Comparison of ENCODE assay signal across 11 cellular contexts in the genomic region with DNA sequence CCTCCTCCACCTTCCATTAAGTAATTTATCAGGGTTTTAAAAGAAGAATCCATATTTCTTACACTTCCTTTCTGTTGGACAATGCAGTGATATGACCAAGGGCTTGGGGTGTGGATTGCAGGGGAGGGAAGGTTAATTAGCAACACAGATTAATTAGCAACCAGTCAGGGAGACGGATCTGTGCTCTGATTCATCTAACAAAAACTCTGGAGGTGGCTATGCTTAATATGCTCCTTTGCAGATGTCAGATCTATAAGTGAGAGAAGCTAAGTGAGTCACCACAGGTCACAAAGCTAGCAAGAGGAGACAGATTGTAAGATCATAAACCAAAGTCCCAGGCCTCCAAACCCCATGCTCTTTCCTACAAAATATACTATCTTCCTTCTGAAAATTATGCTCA.
DNase-seq lines count a peak whose midpoint lies in the region; ATAC-seq and TF ChIP-seq lines count a peak whose summit lies in the region.
"Had no signal": no experiment of that assay in that cellular context is flagged by ENCODE, and none has a peak within 500 bp of the region (broad histone marks: within the 10 kb centered on the region; RNA-seq: fewer than 3 reads in every experiment).

No MANE protein-coding gene starts in this region.

- H3K4me3 Mint-ChIP-seq in effector memory CD8-positive, alpha-beta T cell = peak overlapping the region; percentile 51 to 61
- H3K4me3 Mint-ChIP-seq: endodermal cell had no signal

- peaks cover 41% of the 10 kb centered on the region for H3K4me1 ChIP-seq in PC-3 (ENCODE audit: insufficient read depth, low read length)

- H3K27me3 ChIP-seq in PC-3 (ENCODE audit: low read length) = no peaks in the 10 kb centered on the region

- peaks cover 17% of the 10 kb centered on the region for H3K36me3 Mint-ChIP-seq in effector memory CD8-positive, alpha-beta T cell (ENCODE audit: insufficient read depth)

- no peak overlapping the region for H3K9ac ChIP-seq in PC-3 (ENCODE audit: low read length)

- no peaks in the 10 kb centered on the region for H3K9me3 Mint-ChIP-seq in effector memory CD8-positive, alpha-beta T cell
- H3K9me3 Mint-ChIP-seq: endodermal cell had no signal

- CTCF ChIA-PET in PC-3 (lab: Charles Lee) = interaction anchor here (0.5 to 1.6 kb wide), 2 partner anchors 19 to 125 kb away, joined by 4 to 7 read pairs; no protein-coding TSS in a partner anchor

- BruUV-seq in PC-3 (replicated peaks; lab: Mats Ljungman, UMichigan) = no TSS peak

- no peaks in the 10 kb centered on the region for H3K27me3 Mint-ChIP-seq in effector memory CD8-positive, alpha-beta T cell

- no peak overlapping the region for H3K4me2 ChIP-seq in PC-3 (ENCODE audit: low read length)

- H2AFZ ChIP-seq in PC-3 (ENCODE audit: low read length) = no peak overlapping the region

- no peaks in the 10 kb centered on the region for H3K79me2 ChIP-seq in PC-3 (ENCODE audit: low read length)

- no peaks in the 10 kb centered on the region for H3K9me3 ChIP-seq in PC-3 (ENCODE audit: low read length)

- H3K4me1 Mint-ChIP-seq in effector memory CD8-positive, alpha-beta T cell (ENCODE audit: low read depth in 2 of 2) = peaks cover 54 to 66% of the 10 kb centered on the region in 2 donors

- H3F3A ChIP-seq in PC-3 (ENCODE audit: low read length, unreplicated experiment) = peaks cover 16% of the 10 kb centered on the region

- peak; percentile 34 for DNase-seq in activated CD4-positive, alpha-beta T cell treated with anti-CD3 and anti-CD28 coated beads for 48 hours
- no peak for DNase-seq in activated CD4-positive, alpha-beta T cell treated with anti-CD3 and anti-CD28 coated beads, Interleukin-2, amount 50 U/mL, for 48 hours
- DNase-seq in PC-3 (peak; percentile 81), hippocampal formation (lab: John Stamatoyannopoulos, UW) (no peak), sciatic nerve (ENCODE audit: low spot score) (no peak)
- DNase-seq in effector memory CD8-positive, alpha-beta T cell = no peak
- DNase-seq: endodermal cell, NCI-H2029 had no signal

- ATAC-seq in PC-3 = peak; percentile 3; the same call in 1 of the 2 replicates
- no peak for ATAC-seq in effector memory CD8-positive, alpha-beta T cell (replicated peaks)
- ATAC-seq in sciatic nerve = no peak
- ATAC-seq in HG02981 (IDR thresholded peaks at IDR 0.05; ENCODE audit: unreplicated experiment) = no peak

- no peak overlapping the region for H3K27ac ChIP-seq in PC-3 (ENCODE audit: low read length)
- H3K27ac ChIP-seq in skin epidermis = peak overlapping the region in 13 of 21 experiments; percentile 1 to 88 (median 72)

- intact Hi-C loops in PC-3 (cut with micrococcal nuclease) = no loop called here
- intact Hi-C loops in sciatic nerve (cut with DNase I) = no loop called here

- no peak for TF ChIP-seq CTCF in PC-3 (conservative IDR thresholded peaks at IDR 0.05; ENCODE audit: low read depth, low read length)

- 0 out of 2 replicates have a peak, but pooled peaks cover 2% of the 10 kb centered on the region for H3K9me2 ChIP-seq in PC-3 (replicated peaks; ENCODE audit: low read length)

- H4K20me1 ChIP-seq in PC-3 (ENCODE audit: low read length) = no peaks in the 10 kb centered on the region

- H3K27ac Mint-ChIP-seq in effector memory CD8-positive, alpha-beta T cell = peak overlapping the region; percentile 92 to 94
- H3K27ac Mint-ChIP-seq: endodermal cell, progenitor cell of endocrine pancreas had no signal

- no peaks in the 10 kb centered on the region for H3K36me3 ChIP-seq in PC-3 (ENCODE audit: low read depth, low read length)

- POLR2A ChIA-PET in PC-3 (lab: Charles Lee; ENCODE audit: unreplicated experiment) = interaction anchor here (0.6 kb wide), 1 partner anchor 673 kb away, joined by 7 read pairs; no protein-coding TSS in a partner anchor

- H3K4me3 ChIP-seq in PC-3 (ENCODE audit: low read length) (no peak overlapping the region), skin epidermis (no peak overlapping the region)

Comparison
In these comparisons a context has a peak if more than half of its experiments do, and no peak if none do; other contexts are left out.
1. DNase-seq: peak in activated CD4-positive, alpha-beta T cell treated with anti-CD3 and anti-CD28 coated beads for 48 hours (single experiment) and PC-3 (single experiment); none in activated CD4-positive, alpha-beta T cell treated with anti-CD3 and anti-CD28 coated beads, Interleukin-2, amount 50 U/mL, for 48 hours (0 of 2), effector memory CD8-positive, alpha-beta T cell (0 of 3), hippocampal formation (0 of 2) and sciatic nerve (single experiment).